13 cellular contexts compared by ENCODE assay signal in the genomic region with DNA sequence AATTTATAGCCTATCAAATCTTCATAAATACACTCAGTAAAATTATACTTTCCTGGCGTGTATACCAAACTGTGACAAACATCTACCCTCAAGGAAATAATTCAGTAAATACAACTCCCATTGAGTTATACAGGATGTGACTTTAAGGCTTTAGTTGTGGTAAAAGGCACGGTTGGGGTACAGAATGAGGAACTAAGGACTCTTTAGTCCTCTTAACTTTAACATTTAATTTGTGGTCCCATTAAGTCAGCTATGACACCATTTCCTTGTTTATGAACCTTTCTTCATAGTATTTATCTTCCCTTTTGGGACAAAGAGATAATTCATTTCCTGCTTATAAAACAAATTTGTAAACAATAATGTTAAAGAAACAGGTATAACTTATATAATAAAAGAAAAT. TPM values are rescaled to one million over a fixed set of nuclear protein-coding genes. Genes with fewer than 3 reads are reported as not detected.
DNase-seq lines count a peak whose midpoint lies in the region; ATAC-seq and TF ChIP-seq lines count a peak whose summit lies in the region.
"Had no signal": no experiment of that assay in that cellular context is flagged by ENCODE, and none has a peak within 500 bp of the region (broad histone marks: within the 10 kb centered on the region; RNA-seq: fewer than 3 reads in every experiment).

No MANE protein-coding gene starts in this region.

- no peaks in the 10 kb centered on the region for H3K9me3 Mint-ChIP-seq in T-helper 2 cell treated with Interferon-gamma antibody and Interleukin-4, amounts not matched to agents 5 μg/mL and 100 μg/mL, for 36 hours
- H3K9me3 Mint-ChIP-seq: mesothelial cell of epicardium had no signal

- H3K4me3 ChIP-seq in Jurkat, Clone E6-1 (ENCODE audit: low read length) = no peak overlapping the region
- H3K4me3 ChIP-seq in lower leg skin (ENCODE audit: low read depth, poor library complexity, severe bottlenecking) (no peak overlapping the region), body of pancreas (no peak overlapping the region), lower lobe of right lung (no peak overlapping the region)
- H3K4me3 ChIP-seq: SJSA1 had no signal

- H3K36me3 ChIP-seq in body of pancreas (replicated peaks in 1 of 2; ENCODE audit: insufficient read depth in 1 of 2, low read depth in 2 of 2) = no peaks in the 10 kb centered on the region
- peaks cover 3% of the 10 kb centered on the region for H3K36me3 ChIP-seq in lower lobe of right lung

- WGBS in lower leg skin, 2 donors = 78 to 81% methylated on average over 2 of the region's 2 CpGs
- 76 to 85% methylated on average over 2 of the region's 2 CpGs for WGBS in body of pancreas, 2 donors

- H3K9me3 ChIP-seq in body of pancreas = no peaks in the 10 kb centered on the region
- H3K9me3 ChIP-seq in lower lobe of right lung = no peaks in the 10 kb centered on the region
- H3K9me3 ChIP-seq: SJSA1 had no signal

- H3K27me3 Mint-ChIP-seq in T-helper 2 cell treated with Interferon-gamma antibody and Interleukin-4, amounts not matched to agents 5 μg/mL and 100 μg/mL, for 36 hours (ENCODE audit: low read depth) = no peaks in the 10 kb centered on the region
- H3K27me3 Mint-ChIP-seq: activated naive CD8-positive, alpha-beta T cell had no signal

- DNase-seq in GF-D8 (lab: John Stamatoyannopoulos, UW) (peak; percentile 87), lower leg skin (ENCODE audit: low spot score in 2 of 2) (no peak), body of pancreas (no peak), lower lobe of right lung (no peak)
- DNase-seq in Jurkat, Clone E6-1 (ENCODE audit: low read depth, low spot score) = peak; percentile 80
- no peak for DNase-seq in T-helper 2 cell treated with Interferon-gamma antibody and Interleukin-4, amounts not matched to agents 5 μg/mL and 100 μg/mL, for 36 hours (ENCODE audit: low spot score)
- DNase-seq: activated CD4-positive, alpha-beta T cell treated with anti-CD3 and anti-CD28 coated beads, Interleukin-2, amount 50 U/mL, for 1 hour; effector CD4-positive, alpha-beta T cell had no signal

- TF ChIP-seq CTCF in lower leg skin (IDR thresholded peaks at IDR 0.05) (no peak), body of pancreas (IDR thresholded peaks at IDR 0.05) (no peak), lower lobe of right lung (IDR thresholded peaks at IDR 0.05) (no peak)

- TF ChIP-seq POLR2A in lower leg skin (IDR thresholded peaks at IDR 0.05) = no peak
- TF ChIP-seq POLR2A in body of pancreas (IDR thresholded peaks at IDR 0.05) = no peak

- peaks cover 19% of the 10 kb centered on the region for H3K36me3 Mint-ChIP-seq in T-helper 2 cell treated with Interferon-gamma antibody and Interleukin-4, amounts not matched to agents 5 μg/mL and 100 μg/mL, for 36 hours (ENCODE audit: low read depth)

- no peaks in the 10 kb centered on the region for H3K27me3 ChIP-seq in body of pancreas
- no peaks in the 10 kb centered on the region for H3K27me3 ChIP-seq in lower lobe of right lung (ENCODE audit: low read depth)
- H3K27me3 ChIP-seq: SJSA1 had no signal

- intact Hi-C loops in lower leg skin (cut with DNase I; ENCODE audit: low total_unique reads) = no loop called here
- intact Hi-C loops in body of pancreas (cut with DNase I) = no loop called here
- intact Hi-C loops in lower lobe of right lung (cut with DNase I) = no loop called here

- peaks cover 15% of the 10 kb centered on the region for H3K4me1 Mint-ChIP-seq in T-helper 2 cell treated with Interferon-gamma antibody and Interleukin-4, amounts not matched to agents 5 μg/mL and 100 μg/mL, for 36 hours (ENCODE audit: low read depth)

- H3K27ac ChIP-seq in body of pancreas (no peak overlapping the region), lower lobe of right lung (no peak overlapping the region)
- H3K27ac ChIP-seq: SJSA1 had no signal

- peak; percentile 73 for ATAC-seq in GM21529 (IDR thresholded peaks at IDR 0.05; ENCODE audit: unreplicated experiment)
- ATAC-seq in HG02840 (IDR thresholded peaks at IDR 0.05; ENCODE audit: low FRiP score, unreplicated experiment) = no peak
- ATAC-seq in body of pancreas = no peak
- no peak for ATAC-seq in lower lobe of right lung

- H3K4me1 ChIP-seq in body of pancreas = no peaks in the 10 kb centered on the region
- peaks cover 3% of the 10 kb centered on the region for H3K4me1 ChIP-seq in lower lobe of right lung

- H3K27ac Mint-ChIP-seq in T-helper 2 cell treated with Interferon-gamma antibody and Interleukin-4, amounts not matched to agents 5 μg/mL and 100 μg/mL, for 36 hours = peak overlapping the region; percentile 15
- H3K27ac Mint-ChIP-seq: activated naive CD8-positive, alpha-beta T cell; mesothelial cell of epicardium had no signal

- H3K4me3 Mint-ChIP-seq in T-helper 2 cell treated with Interferon-gamma antibody and Interleukin-4, amounts not matched to agents 5 μg/mL and 100 μg/mL, for 36 hours = no peak overlapping the region
- H3K4me3 Mint-ChIP-seq: activated naive CD8-positive, alpha-beta T cell; mesothelial cell of epicardium had no signal

RNA-seq across cellular contexts. Expression of a gene that starts 30.2 kb away (rescaled TPM):
- polyA plus RNA-seq in Jurkat, Clone E6-1 (2012; ENCODE audit: insufficient read depth, insufficient read length) = 21.3 TPM
- total RNA-seq in lower leg skin (10 to 100 TPM in 3 of 4 donors, 1 to 10 TPM in 1; 9.7 to 15.7 (median 15.3) TPM), body of pancreas (10 to 100 TPM; 15.5 to 31.6 TPM), lower lobe of right lung (37.7 TPM)

RNA-seq across cellular contexts. Expression of a gene that starts 30.6 kb away (rescaled TPM):
- 181 TPM for polyA plus RNA-seq in Jurkat, Clone E6-1 (2012; ENCODE audit: insufficient read depth, insufficient read length)
- 10 to 100 TPM; 18.5 to 33.7 (median 28.6) TPM for total RNA-seq in lower leg skin
- 10 to 100 TPM; 12.5 to 35.6 TPM for total RNA-seq in body of pancreas
- total RNA-seq in lower lobe of right lung = 57.6 TPM

Comparison
In these comparisons a context has a peak if more than half of its experiments do, and no peak if none do; other contexts are left out.
1. DNase-seq: peak in GF-D8 (single experiment) and Jurkat, Clone E6-1 (single experiment); none in T-helper 2 cell treated with Interferon-gamma antibody and Interleukin-4, amounts not matched to agents 5 μg/mL and 100 μg/mL, for 36 hours (single experiment), lower leg skin (0 of 2), body of pancreas (0 of 4) and lower lobe of right lung (single experiment).